ENCODE assay signal across 8 cellular contexts in genomic region chr14:69643430-69644200, GRCh38. TPM values are rescaled to one million over a fixed set of nuclear protein-coding genes. Genes with fewer than 3 reads are reported as not detected.
A peak's percentile ranks its signal among the peaks of the same experiment; 100 is the strongest.
DNase-seq lines count a peak whose midpoint lies in the region; ATAC-seq and TF ChIP-seq lines count a peak whose summit lies in the region.

No MANE protein-coding gene starts in this region.

- intact Hi-C loops in activated B cell treated with CpG ODN at 0.5 μM for 24 hours (cut with micrococcal nuclease) (loop anchor here (2.0 kb wide), 1 partner anchor 23 kb away; no protein-coding TSS in a partner anchor), uterus (cut with DNase I; ENCODE audit: low total_unique reads) (no loop called here)

- CTCF ChIA-PET in activated B cell treated with CpG ODN at 0.5 μM for 24 hours (lab: Charles Lee): no interaction called here

- no peak for TF ChIP-seq POLR2A in uterus (IDR thresholded peaks at IDR 0.05)

- no peak for ATAC-seq in activated B cell treated with CpG ODN at 0.5 μM for 24 hours (ENCODE audit: low read depth)
- no peak for ATAC-seq in GM21381 (IDR thresholded peaks at IDR 0.05; ENCODE audit: unreplicated experiment)

- no peak overlapping the region for H3K27ac ChIP-seq in uterus

- H3K27me3 Mint-ChIP-seq in activated B cell treated with CpG ODN at 0.5 μM for 24 hours (no peaks in the 10 kb centered on the region), chondrocyte (ENCODE audit: low read depth) (no peaks in the 10 kb centered on the region)

- POLR2A ChIA-PET in activated B cell treated with CpG ODN at 0.5 μM for 24 hours (lab: Charles Lee): no interaction called here

- TF ChIP-seq CTCF in activated B cell treated with CpG ODN at 0.5 μM for 24 hours (IDR thresholded peaks at IDR 0.05) (no peak), chondrocyte (IDR thresholded peaks at IDR 0.05) (no peak), uterus (IDR thresholded peaks at IDR 0.05) (no peak)

- H3K4me3 Mint-ChIP-seq in activated B cell treated with CpG ODN at 0.5 μM for 24 hours (peak overlapping the region; percentile 52), chondrocyte (ENCODE audit: unreplicated experiment) (no peak overlapping the region)

- H3K27ac Mint-ChIP-seq in activated B cell treated with CpG ODN at 0.5 μM for 24 hours (peak overlapping the region; percentile 85), chondrocyte (ENCODE audit: unreplicated experiment) (peak overlapping the region; percentile 56)

- H3K9me3 Mint-ChIP-seq in activated B cell treated with CpG ODN at 0.5 μM for 24 hours (peaks cover 19% of the 10 kb centered on the region), chondrocyte (ENCODE audit: low read depth) (peaks cover 13% of the 10 kb centered on the region)

- no peaks in the 10 kb centered on the region for H3K27me3 ChIP-seq in uterus

- peaks cover 91% of the 10 kb centered on the region for H3K4me1 Mint-ChIP-seq in activated B cell treated with CpG ODN at 0.5 μM for 24 hours
- H3K4me1 Mint-ChIP-seq in chondrocyte (ENCODE audit: low read depth): peaks cover 58% of the 10 kb centered on the region

- no peaks in the 10 kb centered on the region for H3K9me3 ChIP-seq in uterus

- DNase-seq in DMS 273 (lab: John Stamatoyannopoulos, UW; ENCODE audit: unreplicated experiment): peak; percentile 88
- DNase-seq in NCI-H187 (lab: John Stamatoyannopoulos, UW): peak; percentile 18 to 63
- no peak for DNase-seq in activated B cell treated with CpG ODN at 0.5 μM for 24 hours
- no peak for DNase-seq in chondrocyte (ENCODE audit: low spot score)
- DNase-seq in nucleus accumbens (lab: John Stamatoyannopoulos, UW): peak in 31 of 56 donors; percentile 5 to 73 (median 33)
- DNase-seq in uterus: peak; percentile 43 to 56
- DNase-seq in AG08395 (ENCODE audit: low spot score): no peak

- H3K4me3 ChIP-seq in uterus: no peak overlapping the region

- H3K36me3 Mint-ChIP-seq in activated B cell treated with CpG ODN at 0.5 μM for 24 hours (ENCODE audit: low read depth): peaks cover 51% of the 10 kb centered on the region
- H3K36me3 Mint-ChIP-seq in chondrocyte (ENCODE audit: low read depth): peaks cover 7% of the 10 kb centered on the region

- H3K36me3 ChIP-seq in uterus: no peaks in the 10 kb centered on the region

- H3K4me1 ChIP-seq in uterus: peaks cover 4 to 6% of the 10 kb centered on the region in 2 donors

RNA-seq across cellular contexts. Expression of gene SUSD6, which starts 32.2 kb away (rescaled TPM):
- total RNA-seq in activated B cell treated with CpG ODN at 0.5 μM for 24 hours (63.5 and 67.1 TPM in 2 replicates), chondrocyte (49.1 to 51.6 TPM (median 49.3 TPM) in 3 replicates), uterus (10 to 100 TPM in 3 of 4 donors, 1 to 10 TPM in 1; 8.8 to 35.1 (median 17.6) TPM)

Comparison
In these comparisons a context has a peak if more than half of its experiments do, and no peak if none do; other contexts are left out.
1. DNase-seq: peak in DMS 273 (single experiment), NCI-H187 (2 of 2), nucleus accumbens (31 of 56) and uterus (2 of 2); none in activated B cell treated with CpG ODN at 0.5 μM for 24 hours (single experiment), chondrocyte (single experiment) and AG08395 (single experiment).